In the genomic region with DNA sequence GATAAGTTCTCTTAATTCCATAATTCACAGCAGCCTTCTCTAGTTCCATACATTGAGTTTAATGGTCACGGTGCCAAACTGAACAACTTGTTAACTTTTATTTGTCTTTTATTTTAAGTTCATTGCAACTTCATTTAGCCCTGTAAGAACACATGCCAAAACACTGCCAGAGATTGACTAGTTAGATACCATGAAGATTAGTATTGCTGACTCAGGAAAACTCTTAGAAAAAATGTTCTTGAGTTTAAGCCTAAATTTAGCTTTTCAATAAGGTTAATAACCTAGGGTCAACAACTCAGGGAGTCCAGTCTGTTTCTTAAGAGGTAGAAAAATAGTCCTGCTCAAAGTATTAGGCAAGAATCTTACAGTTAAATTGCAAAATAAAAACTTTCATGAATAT, we compare ENCODE assay signal across 11 cellular contexts. TPM values are rescaled to one million over a fixed set of nuclear protein-coding genes. Genes with fewer than 3 reads are reported as not detected.
"Had no signal": no experiment of that assay in that cellular context is flagged by ENCODE, and none has a peak within 500 bp of the region (broad histone marks: within the 10 kb centered on the region; RNA-seq: fewer than 3 reads in every experiment).

No MANE protein-coding gene starts in this region.

- FAIRE-seq: H54, HTR-8/SVneo had no signal

- H2AFZ ChIP-seq: GM23248 had no signal

- H3K9ac ChIP-seq: GM23248, KMS-11 had no signal

- H3K4me3 ChIP-seq: GM23248 had no signal

- DNase-seq: GM23248, GOT3, H9, HCEC 1CT, Karpas-422, KBM-7 had no signal

- H3K4me2 ChIP-seq: KMS-11 had no signal

- H3K27ac ChIP-seq: GM23248, KMS-11 had no signal

RNA-seq across cellular contexts. Expression of gene SPANXN2, which starts 25.7 kb away (rescaled TPM):
- total RNA-seq: GM23248, H9, HT-29, LHCN-M2 had no signal
- polyA plus RNA-seq: GM23248 had no signal

RNA-seq across cellular contexts. Expression of gene SLITRK4, which starts 59.0 kb away (rescaled TPM):
- total RNA-seq: GM23248, HT-29 had no signal
- polyA plus RNA-seq: GM23248 had no signal
